ENCODE assay signal across 25 cellular contexts in genomic region chr2:566379-567313, GRCh38.
"Had no signal": no experiment of that assay in that cellular context is flagged by ENCODE, and none has a peak within 500 bp of the region (broad histone marks: within the 10 kb centered on the region; RNA-seq: fewer than 3 reads in every experiment).

No MANE protein-coding gene starts in this region.

- H3K36me3 Mint-ChIP-seq: immature natural killer cell had no signal

- H3K9ac ChIP-seq: parathyroid adenoma had no signal

- H3K36me3 ChIP-seq: esophagus muscularis mucosa, gastrocnemius medialis, heart right ventricle, sigmoid colon, transverse colon had no signal

- H3K4me1 ChIP-seq: esophagus muscularis mucosa, gastrocnemius medialis, heart right ventricle, parathyroid adenoma, psoas muscle, sigmoid colon, transverse colon had no signal

- H3K27ac ChIP-seq: esophagus muscularis mucosa, gastrocnemius medialis, heart right ventricle, parathyroid adenoma, psoas muscle, sigmoid colon, testis, transverse colon had no signal

- H3K27me3 Mint-ChIP-seq: dendritic cell treated with granulocyte-macrophage colony-stimulating factor and Interleukin-4, amounts not matched to agents 40 ng/mL and 50 ng/mL, for 4 days had no signal

- H3K27me3 ChIP-seq: testis, transverse colon had no signal

- DNase-seq: effector memory CD8-positive, alpha-beta T cell; gastrocnemius medialis; heart right ventricle; immature natural killer cell; kidney; left colon; mammary epithelial cell; mucosa of descending colon; naive thymus-derived CD8-positive, alpha-beta T cell; nucleus accumbens; psoas muscle; retina; sigmoid colon; stimulated activated CD4-positive, alpha-beta T cell treated with anti-CD3 and anti-CD28 coated beads, Interleukin-2, amount 100 ng/mL, for 24 hours; stimulated activated CD4-positive, alpha-beta T cell treated with anti-CD3 and anti-CD28 coated beads, Interleukin-4, amount 100 ng/mL, for 4 hours; stimulated activated naive B cell treated with anti-CD40 and anti-IgM and Interleukin-4, amounts not matched to agents 10 μg/mL and 1 μg/mL and 100 μg/mL, for 72 hours; stimulated activated naive CD8-positive, alpha-beta T cell treated with anti-CD3 and anti-CD28 coated beads, Interleukin-15, amount 100 ng/mL, for 72 hours; testis; transverse colon had no signal

- H3K9me3 Mint-ChIP-seq: effector memory CD8-positive, alpha-beta T cell had no signal

- H2AFZ ChIP-seq: parathyroid adenoma had no signal

- H3K9me3 ChIP-seq: gastrocnemius medialis, sigmoid colon, testis had no signal

- H3K4me1 Mint-ChIP-seq: naive thymus-derived CD8-positive, alpha-beta T cell; neural crest cell; stimulated activated naive B cell treated with anti-CD40 and anti-IgM and Interleukin-4, amounts not matched to agents 10 μg/mL and 1 μg/mL and 100 μg/mL, for 72 hours; stimulated activated naive CD8-positive, alpha-beta T cell treated with anti-CD3 and anti-CD28 coated beads, Interleukin-15, amount 100 ng/mL, for 72 hours had no signal

- H3K4me3 ChIP-seq: esophagus muscularis mucosa, gastrocnemius medialis, heart right ventricle, mucosa of descending colon, psoas muscle, sigmoid colon, skin epidermis, testis, transverse colon had no signal

- H3K4me3 Mint-ChIP-seq: dendritic cell treated with granulocyte-macrophage colony-stimulating factor and Interleukin-4, amounts not matched to agents 40 ng/mL and 50 ng/mL, for 4 days; effector memory CD8-positive, alpha-beta T cell; immature natural killer cell; naive thymus-derived CD8-positive, alpha-beta T cell; neural crest cell; stimulated activated naive B cell treated with anti-CD40 and anti-IgM and Interleukin-4, amounts not matched to agents 10 μg/mL and 1 μg/mL and 100 μg/mL, for 72 hours; stimulated activated naive CD8-positive, alpha-beta T cell treated with anti-CD3 and anti-CD28 coated beads, Interleukin-15, amount 100 ng/mL, for 72 hours had no signal

- ATAC-seq: effector memory CD8-positive, alpha-beta T cell; gastrocnemius medialis; heart right ventricle; left colon; mucosa of descending colon; naive thymus-derived CD8-positive, alpha-beta T cell; psoas muscle; stimulated activated naive B cell treated with anti-CD40 and anti-IgM and Interleukin-4, amounts not matched to agents 10 μg/mL and 1 μg/mL and 100 μg/mL, for 72 hours; stimulated activated naive CD8-positive, alpha-beta T cell treated with anti-CD3 and anti-CD28 coated beads, Interleukin-15, amount 100 ng/mL, for 72 hours had no signal

- FAIRE-seq: colon, kidney had no signal

- H3K27ac Mint-ChIP-seq: dendritic cell treated with granulocyte-macrophage colony-stimulating factor and Interleukin-4, amounts not matched to agents 40 ng/mL and 50 ng/mL, for 4 days; effector memory CD8-positive, alpha-beta T cell; immature natural killer cell; naive thymus-derived CD8-positive, alpha-beta T cell; stimulated activated naive B cell treated with anti-CD40 and anti-IgM and Interleukin-4, amounts not matched to agents 10 μg/mL and 1 μg/mL and 100 μg/mL, for 72 hours; stimulated activated naive CD8-positive, alpha-beta T cell treated with anti-CD3 and anti-CD28 coated beads, Interleukin-15, amount 100 ng/mL, for 72 hours had no signal

- H3K79me2 ChIP-seq: parathyroid adenoma had no signal
